Comparison of ENCODE assay signal across 14 cellular contexts in genomic region chr15:44595246-44595645, GRCh38. TPM values are rescaled to one million over a fixed set of nuclear protein-coding genes. Genes with fewer than 3 reads are reported as not detected.
DNase-seq lines count a peak whose midpoint lies in the region; ATAC-seq and TF ChIP-seq lines count a peak whose summit lies in the region.
"Had no signal": no experiment of that assay in that cellular context is flagged by ENCODE, and none has a peak within 500 bp of the region (broad histone marks: within the 10 kb centered on the region; RNA-seq: fewer than 3 reads in every experiment).

No MANE protein-coding gene starts in this region.

- TF ChIP-seq CTCF in activated CD8-positive, alpha-beta T cell treated with anti-CD3 and anti-CD28 coated beads for 36 hours (IDR thresholded peaks at IDR 0.05), result no peak
- no peak for TF ChIP-seq CTCF in HFFc6 (IDR thresholded peaks at IDR 0.05)

- DNase-seq in activated CD8-positive, alpha-beta T cell treated with anti-CD3 and anti-CD28 coated beads for 36 hours, result no peak
- DNase-seq in activated CD8-positive, alpha-beta T cell treated with anti-CD3 and anti-CD28 coated beads, Interleukin-2, amount 10 ng/mL, durations not matched to agents 7 days and 5 days, result no peak
- DNase-seq in HFFc6 (no peak), HCEC 1CT (no peak)
- no peak for DNase-seq in activated naive CD8-positive, alpha-beta T cell treated with anti-CD3 and anti-CD28 coated beads, Interleukin-2, amount 10 ng/mL, durations not matched to agents 7 days and 5 days
- DNase-seq in naive thymus-derived CD8-positive, alpha-beta T cell, result no peak
- DNase-seq in activated T-helper 2 cell treated with anti-CD3 and anti-CD28 coated beads, Interferon-gamma antibody, Interleukin-2, Interleukin-4, amounts not matched to agents 10 μg/mL and 5 μg/mL and 100 μg/mL, durations not matched to agents 14 hours and 24 hours and 36 hours (ENCODE audit: low spot score), result no peak
- DNase-seq: activated CD4-positive, alpha-beta T cell treated with anti-CD3 and anti-CD28 coated beads for 4 hours; cortex of kidney; foreskin fibroblast; NCI-H69; stimulated activated CD4-positive, alpha-beta T cell treated with anti-CD3 and anti-CD28 coated beads, Interleukin-12 subunit alpha, Interleukin-12 subunit beta, amount 100 ng/mL, for 4 hours; uterus had no signal

- H3K9me3 Mint-ChIP-seq in activated CD8-positive, alpha-beta T cell treated with anti-CD3 and anti-CD28 coated beads for 36 hours, result no peaks in the 10 kb centered on the region
- no peaks in the 10 kb centered on the region for H3K9me3 Mint-ChIP-seq in activated CD8-positive, alpha-beta T cell treated with anti-CD3 and anti-CD28 coated beads, Interleukin-2, amount 10 ng/mL, durations not matched to agents 7 days and 5 days (ENCODE audit: insufficient read depth)
- H3K9me3 Mint-ChIP-seq in HFFc6, result no peaks in the 10 kb centered on the region
- H3K9me3 Mint-ChIP-seq in activated naive CD8-positive, alpha-beta T cell treated with anti-CD3 and anti-CD28 coated beads, Interleukin-2, amount 10 ng/mL, durations not matched to agents 7 days and 5 days, result no peaks in the 10 kb centered on the region
- H3K9me3 Mint-ChIP-seq in naive thymus-derived CD8-positive, alpha-beta T cell, result no peaks in the 10 kb centered on the region
- H3K9me3 Mint-ChIP-seq in activated T-helper 2 cell treated with anti-CD3 and anti-CD28 coated beads, Interferon-gamma antibody, Interleukin-2, Interleukin-4, amounts not matched to agents 10 μg/mL and 5 μg/mL and 100 μg/mL, durations not matched to agents 14 hours and 24 hours and 36 hours, result no peaks in the 10 kb centered on the region

- ATAC-seq in activated CD8-positive, alpha-beta T cell treated with anti-CD3 and anti-CD28 coated beads for 36 hours, result no peak
- no peak for ATAC-seq in activated CD8-positive, alpha-beta T cell treated with anti-CD3 and anti-CD28 coated beads, Interleukin-2, amount 10 ng/mL, durations not matched to agents 7 days and 5 days
- no peak for ATAC-seq in activated naive CD8-positive, alpha-beta T cell treated with anti-CD3 and anti-CD28 coated beads, Interleukin-2, amount 10 ng/mL, durations not matched to agents 7 days and 5 days (ENCODE audit: low read depth)
- no peak for ATAC-seq in naive thymus-derived CD8-positive, alpha-beta T cell
- ATAC-seq in GM21786 (IDR thresholded peaks at IDR 0.05; ENCODE audit: unreplicated experiment), result no peak

- CTCF ChIA-PET in activated CD8-positive, alpha-beta T cell treated with anti-CD3 and anti-CD28 coated beads for 36 hours (lab: Charles Lee), result interaction anchor here (0.6 to 1.1 kb wide), 4 partner anchors 16 to 520 kb away, joined by 3 read pairs; partner anchors contain the start of gene TRIM69
- CTCF ChIA-PET in activated CD8-positive, alpha-beta T cell treated with anti-CD3 and anti-CD28 coated beads, Interleukin-2, amount 10 ng/mL, durations not matched to agents 7 days and 5 days (lab: Charles Lee), result interaction anchor here (1.0 to 5.1 kb wide), 3 partner anchors 12 to 258 kb away, joined by 3 to 51 read pairs (median 3); partner anchors contain the start of gene TRIM69

- peak overlapping the region; percentile 67 for H3K27ac Mint-ChIP-seq in activated CD8-positive, alpha-beta T cell treated with anti-CD3 and anti-CD28 coated beads for 36 hours
- no peak overlapping the region for H3K27ac Mint-ChIP-seq in activated CD8-positive, alpha-beta T cell treated with anti-CD3 and anti-CD28 coated beads, Interleukin-2, amount 10 ng/mL, durations not matched to agents 7 days and 5 days
- peak overlapping the region; percentile 46 for H3K27ac Mint-ChIP-seq in HFFc6
- peak overlapping the region; percentile 58 for H3K27ac Mint-ChIP-seq in activated naive CD8-positive, alpha-beta T cell treated with anti-CD3 and anti-CD28 coated beads, Interleukin-2, amount 10 ng/mL, durations not matched to agents 7 days and 5 days
- H3K27ac Mint-ChIP-seq in naive thymus-derived CD8-positive, alpha-beta T cell, result peak overlapping the region in 9 of 10 donors; percentile 30 to 80 (median 68)
- H3K27ac Mint-ChIP-seq in activated T-helper 2 cell treated with anti-CD3 and anti-CD28 coated beads, Interferon-gamma antibody, Interleukin-2, Interleukin-4, amounts not matched to agents 10 μg/mL and 5 μg/mL and 100 μg/mL, durations not matched to agents 14 hours and 24 hours and 36 hours, result no peak overlapping the region

- intact Hi-C loops in activated CD8-positive, alpha-beta T cell treated with anti-CD3 and anti-CD28 coated beads for 36 hours (cut with micrococcal nuclease), result no loop called here
- intact Hi-C loops in activated T-helper 2 cell treated with anti-CD3 and anti-CD28 coated beads, Interferon-gamma antibody, Interleukin-2, Interleukin-4, amounts not matched to agents 10 μg/mL and 5 μg/mL and 100 μg/mL, durations not matched to agents 14 hours and 24 hours and 36 hours (cut with micrococcal nuclease), result loop anchor here (10.0 kb wide), 2 partner anchors 60 to 260 kb away; no protein-coding TSS in a partner anchor

- H3K36me3 Mint-ChIP-seq in activated CD8-positive, alpha-beta T cell treated with anti-CD3 and anti-CD28 coated beads for 36 hours (ENCODE audit: low read depth), result peaks cover 35% of the 10 kb centered on the region
- peaks cover 50% of the 10 kb centered on the region for H3K36me3 Mint-ChIP-seq in activated CD8-positive, alpha-beta T cell treated with anti-CD3 and anti-CD28 coated beads, Interleukin-2, amount 10 ng/mL, durations not matched to agents 7 days and 5 days (ENCODE audit: low read depth)
- H3K36me3 Mint-ChIP-seq in HFFc6 (ENCODE audit: low read depth), result peaks cover 19% of the 10 kb centered on the region
- H3K36me3 Mint-ChIP-seq in activated naive CD8-positive, alpha-beta T cell treated with anti-CD3 and anti-CD28 coated beads, Interleukin-2, amount 10 ng/mL, durations not matched to agents 7 days and 5 days, result peaks cover 24% of the 10 kb centered on the region
- H3K36me3 Mint-ChIP-seq in naive thymus-derived CD8-positive, alpha-beta T cell, result peaks cover 0 to 75% (median 18%) of the 10 kb centered on the region in 3 donors
- H3K36me3 Mint-ChIP-seq in activated T-helper 2 cell treated with anti-CD3 and anti-CD28 coated beads, Interferon-gamma antibody, Interleukin-2, Interleukin-4, amounts not matched to agents 10 μg/mL and 5 μg/mL and 100 μg/mL, durations not matched to agents 14 hours and 24 hours and 36 hours (ENCODE audit: low read depth), result peaks cover 56% of the 10 kb centered on the region

- POLR2A ChIA-PET in activated CD8-positive, alpha-beta T cell treated with anti-CD3 and anti-CD28 coated beads for 36 hours (lab: Charles Lee), result no interaction called here
- POLR2A ChIA-PET in activated CD8-positive, alpha-beta T cell treated with anti-CD3 and anti-CD28 coated beads, Interleukin-2, amount 10 ng/mL, durations not matched to agents 7 days and 5 days (lab: Charles Lee), result interaction anchor here (0.6 to 0.7 kb wide), 2 partner anchors 11 to 566 kb away, joined by 3 read pairs; no protein-coding TSS in a partner anchor
- POLR2A ChIA-PET in activated naive CD8-positive, alpha-beta T cell treated with anti-CD3 and anti-CD28 coated beads, Interleukin-2, amount 10 ng/mL, durations not matched to agents 7 days and 5 days (lab: Charles Lee), result no interaction called here
- POLR2A ChIA-PET in naive thymus-derived CD8-positive, alpha-beta T cell (lab: Charles Lee), result interaction anchor here (0.6 kb wide), 1 partner anchor 15 kb away, joined by 3 read pairs; no protein-coding TSS in a partner anchor

- H3K27me3 Mint-ChIP-seq in activated CD8-positive, alpha-beta T cell treated with anti-CD3 and anti-CD28 coated beads for 36 hours, result no peaks in the 10 kb centered on the region
- H3K27me3 Mint-ChIP-seq in activated CD8-positive, alpha-beta T cell treated with anti-CD3 and anti-CD28 coated beads, Interleukin-2, amount 10 ng/mL, durations not matched to agents 7 days and 5 days (ENCODE audit: low read depth), result no peaks in the 10 kb centered on the region
- H3K27me3 Mint-ChIP-seq in HFFc6 (ENCODE audit: insufficient read depth), result no peaks in the 10 kb centered on the region
- no peaks in the 10 kb centered on the region for H3K27me3 Mint-ChIP-seq in activated naive CD8-positive, alpha-beta T cell treated with anti-CD3 and anti-CD28 coated beads, Interleukin-2, amount 10 ng/mL, durations not matched to agents 7 days and 5 days
- H3K27me3 Mint-ChIP-seq in naive thymus-derived CD8-positive, alpha-beta T cell, result no peaks in the 10 kb centered on the region
- no peaks in the 10 kb centered on the region for H3K27me3 Mint-ChIP-seq in activated T-helper 2 cell treated with anti-CD3 and anti-CD28 coated beads, Interferon-gamma antibody, Interleukin-2, Interleukin-4, amounts not matched to agents 10 μg/mL and 5 μg/mL and 100 μg/mL, durations not matched to agents 14 hours and 24 hours and 36 hours (ENCODE audit: low read depth)

- H3K4me1 Mint-ChIP-seq in activated CD8-positive, alpha-beta T cell treated with anti-CD3 and anti-CD28 coated beads for 36 hours (ENCODE audit: low read depth), result peaks cover 36% of the 10 kb centered on the region
- peaks cover 35% of the 10 kb centered on the region for H3K4me1 Mint-ChIP-seq in activated CD8-positive, alpha-beta T cell treated with anti-CD3 and anti-CD28 coated beads, Interleukin-2, amount 10 ng/mL, durations not matched to agents 7 days and 5 days (ENCODE audit: low read depth)
- peaks cover 24% of the 10 kb centered on the region for H3K4me1 Mint-ChIP-seq in HFFc6 (ENCODE audit: low read depth)
- H3K4me1 Mint-ChIP-seq in activated naive CD8-positive, alpha-beta T cell treated with anti-CD3 and anti-CD28 coated beads, Interleukin-2, amount 10 ng/mL, durations not matched to agents 7 days and 5 days, result peaks cover 30% of the 10 kb centered on the region
- peaks cover 6 to 23% (median 19%) of the 10 kb centered on the region in 4 donors for H3K4me1 Mint-ChIP-seq in naive thymus-derived CD8-positive, alpha-beta T cell
- peaks cover 24% of the 10 kb centered on the region for H3K4me1 Mint-ChIP-seq in activated T-helper 2 cell treated with anti-CD3 and anti-CD28 coated beads, Interferon-gamma antibody, Interleukin-2, Interleukin-4, amounts not matched to agents 10 μg/mL and 5 μg/mL and 100 μg/mL, durations not matched to agents 14 hours and 24 hours and 36 hours (ENCODE audit: low read depth)

- no peak overlapping the region for H3K4me3 Mint-ChIP-seq in activated CD8-positive, alpha-beta T cell treated with anti-CD3 and anti-CD28 coated beads for 36 hours
- no peak overlapping the region for H3K4me3 Mint-ChIP-seq in activated CD8-positive, alpha-beta T cell treated with anti-CD3 and anti-CD28 coated beads, Interleukin-2, amount 10 ng/mL, durations not matched to agents 7 days and 5 days
- no peak overlapping the region for H3K4me3 Mint-ChIP-seq in HFFc6
- H3K4me3 Mint-ChIP-seq in activated naive CD8-positive, alpha-beta T cell treated with anti-CD3 and anti-CD28 coated beads, Interleukin-2, amount 10 ng/mL, durations not matched to agents 7 days and 5 days, result no peak overlapping the region
- no peak overlapping the region for H3K4me3 Mint-ChIP-seq in naive thymus-derived CD8-positive, alpha-beta T cell
- H3K4me3 Mint-ChIP-seq in activated T-helper 2 cell treated with anti-CD3 and anti-CD28 coated beads, Interferon-gamma antibody, Interleukin-2, Interleukin-4, amounts not matched to agents 10 μg/mL and 5 μg/mL and 100 μg/mL, durations not matched to agents 14 hours and 24 hours and 36 hours (ENCODE audit: low read depth), result no peak overlapping the region

RNA-seq across cellular contexts. Expression of gene EIF3J, which starts 58.3 kb away (rescaled TPM):
- total RNA-seq in activated CD8-positive, alpha-beta T cell treated with anti-CD3 and anti-CD28 coated beads for 36 hours, result 100 to 1,000 TPM; 109 to 112 TPM
- 100 to 1,000 TPM in 1 of 2 experiments, 10 to 100 TPM in 1; 91.6 to 100 TPM for total RNA-seq in activated CD8-positive, alpha-beta T cell treated with anti-CD3 and anti-CD28 coated beads, Interleukin-2, amount 10 ng/mL, durations not matched to agents 7 days and 5 days
- total RNA-seq in HFFc6 (2021; fragmentation: NEBNext Ultra II Directional; extraction: Animal tissue kit (Norgen Biotek cat#: 25700)), result 100 to 1,000 TPM in 1 of 6 experiments, 10 to 100 TPM in 5; 83.2 to 120 (median 87.5) TPM
- 10 to 100 TPM; 63.6 to 69.0 TPM for total RNA-seq in activated naive CD8-positive, alpha-beta T cell treated with anti-CD3 and anti-CD28 coated beads, Interleukin-2, amount 10 ng/mL, durations not matched to agents 7 days and 5 days
- total RNA-seq in naive thymus-derived CD8-positive, alpha-beta T cell, result 10 to 100 TPM; 70.9 to 77.4 TPM
- polyA plus RNA-seq in naive thymus-derived CD8-positive, alpha-beta T cell, result 10 to 100 TPM; 15.3 to 18.4 (median 16.2) TPM
- total RNA-seq in activated T-helper 2 cell treated with anti-CD3 and anti-CD28 coated beads, Interferon-gamma antibody, Interleukin-2, Interleukin-4, amounts not matched to agents 10 μg/mL and 5 μg/mL and 100 μg/mL, durations not matched to agents 14 hours and 24 hours and 36 hours, result 127 and 135 TPM in 2 replicates

Comparison
In these comparisons a context has a peak if more than half of its experiments do, and no peak if none do; other contexts are left out.
1. H3K27ac Mint-ChIP-seq: peak in activated CD8-positive, alpha-beta T cell treated with anti-CD3 and anti-CD28 coated beads for 36 hours (single experiment), HFFc6 (single experiment), activated naive CD8-positive, alpha-beta T cell treated with anti-CD3 and anti-CD28 coated beads, Interleukin-2, amount 10 ng/mL, durations not matched to agents 7 days and 5 days (single experiment) and naive thymus-derived CD8-positive, alpha-beta T cell (9 of 10); none in activated CD8-positive, alpha-beta T cell treated with anti-CD3 and anti-CD28 coated beads, Interleukin-2, amount 10 ng/mL, durations not matched to agents 7 days and 5 days (single experiment) and activated T-helper 2 cell treated with anti-CD3 and anti-CD28 coated beads, Interferon-gamma antibody, Interleukin-2, Interleukin-4, amounts not matched to agents 10 μg/mL and 5 μg/mL and 100 μg/mL, durations not matched to agents 14 hours and 24 hours and 36 hours (single experiment).
2. POLR2A ChIA-PET loops: an anchor here in activated CD8-positive, alpha-beta T cell treated with anti-CD3 and anti-CD28 coated beads, Interleukin-2, amount 10 ng/mL, durations not matched to agents 7 days and 5 days (0.6 to 0.7 kb wide) and naive thymus-derived CD8-positive, alpha-beta T cell (0.6 kb wide); none called in activated CD8-positive, alpha-beta T cell treated with anti-CD3 and anti-CD28 coated beads for 36 hours and activated naive CD8-positive, alpha-beta T cell treated with anti-CD3 and anti-CD28 coated beads, Interleukin-2, amount 10 ng/mL, durations not matched to agents 7 days and 5 days.